In genomic region chr12:118035194-118036041, GRCh38 we compare ENCODE assay signal across 7 cellular contexts. TPM values are rescaled to one million over a fixed set of nuclear protein-coding genes. Genes with fewer than 3 reads are reported as not detected.
DNase-seq lines count a peak whose midpoint lies in the region; ATAC-seq and TF ChIP-seq lines count a peak whose summit lies in the region.

No MANE protein-coding gene starts in this region.

- H3K9me3 ChIP-seq in WERI-Rb-1 (ENCODE audit: severe bottlenecking) (no peaks in the 10 kb centered on the region), Peyer's patch (no peaks in the 10 kb centered on the region)

- TF ChIP-seq CTCF in WERI-Rb-1 (IDR thresholded peaks at IDR 0.05; ENCODE audit: low read depth, low read length) (peak; percentile 8; the same call in 1 of the 2 replicates), Peyer's patch (IDR thresholded peaks at IDR 0.05) (no peak)

- peaks cover 92% of the 10 kb centered on the region for H3K36me3 ChIP-seq in WERI-Rb-1
- peaks cover 0 to 100% (median 0%) of the 10 kb centered on the region in 3 donors for H3K36me3 ChIP-seq in Peyer's patch

- TF ChIP-seq POLR2A in Peyer's patch (IDR thresholded peaks at IDR 0.05), result no peak

- H3K27me3 ChIP-seq in WERI-Rb-1 (ENCODE audit: insufficient read depth, low read depth, severe bottlenecking) (no peaks in the 10 kb centered on the region), Peyer's patch (no peaks in the 10 kb centered on the region)

- H3K27ac ChIP-seq in WERI-Rb-1, result no peak overlapping the region
- no peak overlapping the region for H3K27ac ChIP-seq in Peyer's patch

- no peaks in the 10 kb centered on the region for H3K4me1 ChIP-seq in Peyer's patch

- ATAC-seq in GM19324 (IDR thresholded peaks at IDR 0.05; ENCODE audit: low FRiP score, unreplicated experiment) (peak; percentile 84), HG03135 (IDR thresholded peaks at IDR 0.05; ENCODE audit: unreplicated experiment) (peak; percentile 78), left colon (peak; percentile 65)

- peak; percentile 73 for DNase-seq in ELR (ENCODE audit: low read depth)
- DNase-seq in WERI-Rb-1, result peak; percentile 15
- DNase-seq in left colon, result peak in 1 of 2 donors; percentile 26
- no peak for DNase-seq in Peyer's patch
- DNase-seq in inferior parietal cortex (ENCODE audit: extremely low spot score), result no peak

- no peak overlapping the region for H3K4me3 ChIP-seq in WERI-Rb-1 (ENCODE audit: low read depth, low read length)
- no peak overlapping the region for H3K4me3 ChIP-seq in Peyer's patch

- intact Hi-C loops in left colon (cut with DNase I, micrococcal nuclease), result loop anchor here in 1 of 2 donors (10.0 kb wide), 1 partner anchor 161 kb away; no protein-coding TSS in a partner anchor

RNA-seq across cellular contexts. Expression of gene RFC5, which starts 18.9 kb away (rescaled TPM):
- 1 to 10 TPM; 8.1 to 8.5 TPM for total RNA-seq in left colon
- 10 to 100 TPM in 2 of 4 donors, 1 to 10 TPM in 2; 8.3 to 18.2 (median 10.6) TPM for total RNA-seq in Peyer's patch

RNA-seq across cellular contexts. Expression of gene WSB2, which starts 25.6 kb away (rescaled TPM):
- total RNA-seq in left colon, result 100 to 1,000 TPM; 119 to 144 TPM
- total RNA-seq in Peyer's patch, result 100 to 1,000 TPM in 3 of 4 donors, 10 to 100 TPM in 1; 76.7 to 146 (median 110) TPM

Comparison
In these comparisons a context has a peak if more than half of its experiments do, and no peak if none do; other contexts are left out.
1. DNase-seq: peak in ELR (single experiment) and WERI-Rb-1 (single experiment); none in Peyer's patch (0 of 3) and inferior parietal cortex (single experiment).
2. Peak in every context shown above with its lines, with median percentiles within 50 percentile points of each other: ATAC-seq.